ENCODE assay signal across 14 cellular contexts in the genomic region with DNA sequence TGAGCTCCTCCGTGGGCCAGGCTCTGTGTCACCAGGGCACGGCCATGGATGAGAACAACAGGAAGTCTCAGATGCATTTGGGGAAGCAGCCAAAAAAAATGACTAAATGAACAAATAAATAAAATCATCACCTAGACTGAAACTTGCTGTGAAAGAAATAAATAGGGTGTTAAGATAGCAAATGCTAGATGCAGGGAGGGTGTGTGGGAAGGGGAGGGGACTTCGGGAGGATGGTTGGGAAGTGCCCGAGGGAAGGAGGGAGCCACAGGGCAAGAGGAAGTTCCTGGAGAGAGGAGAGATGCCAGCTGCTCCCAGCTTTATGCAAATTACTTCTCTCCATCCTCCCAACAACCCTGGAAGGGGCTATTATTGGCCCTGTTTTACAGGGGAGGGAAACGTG.
DNase-seq lines count a peak whose midpoint lies in the region; ATAC-seq lines count a peak whose summit lies in the region.
"Had no signal": no experiment of that assay in that cellular context is flagged by ENCODE, and none has a peak within 500 bp of the region (broad histone marks: within the 10 kb centered on the region; RNA-seq: fewer than 3 reads in every experiment).

No MANE protein-coding gene starts in this region.

- no peak for ATAC-seq in HG03196 (IDR thresholded peaks at IDR 0.05; ENCODE audit: unreplicated experiment)
- ATAC-seq: activated CD8-positive, alpha-beta T cell treated with anti-CD3 and anti-CD28 coated beads, Interleukin-2, amount 10 ng/mL, durations not matched to agents 7 days and 5 days; right cardiac atrium had no signal

- peak; percentile 19 for DNase-seq in EL
- DNase-seq in NCI-H1417 treated with DMSO at 0.1 percent for 48 hours (lab: John Stamatoyannopoulos, UW): peak; percentile 30
- DNase-seq in NCI-H526 treated with DMSO at 0.1 percent for 48 hours (lab: John Stamatoyannopoulos, UW): peak; percentile 81
- peak; percentile 53 for DNase-seq in kidney tubule cell (ENCODE audit: low spot score)
- no peak for DNase-seq in NCI-H226
- no peak for DNase-seq in HT-29 (ENCODE audit: low spot score)
- DNase-seq: activated CD8-positive, alpha-beta T cell treated with anti-CD3 and anti-CD28 coated beads, Interleukin-2, amount 10 ng/mL, durations not matched to agents 7 days and 5 days; amniotic stem cell; colonic mucosa; immature natural killer cell; NCI-H774; right cardiac atrium; stimulated activated CD4-positive, alpha-beta T cell treated with anti-CD3 and anti-CD28 coated beads, Interleukin-1b, Interleukin-23, amount 100 ng/mL, for 48 hours had no signal

Comparison
In these comparisons a context has a peak if more than half of its experiments do, and no peak if none do; other contexts are left out.
1. DNase-seq: peak in EL (single experiment), NCI-H1417 treated with DMSO at 0.1 percent for 48 hours (single experiment), NCI-H526 treated with DMSO at 0.1 percent for 48 hours (single experiment) and kidney tubule cell (single experiment); none in NCI-H226 (single experiment) and HT-29 (single experiment).